ENCODE assay signal across 1 cellular context in the genomic region with DNA sequence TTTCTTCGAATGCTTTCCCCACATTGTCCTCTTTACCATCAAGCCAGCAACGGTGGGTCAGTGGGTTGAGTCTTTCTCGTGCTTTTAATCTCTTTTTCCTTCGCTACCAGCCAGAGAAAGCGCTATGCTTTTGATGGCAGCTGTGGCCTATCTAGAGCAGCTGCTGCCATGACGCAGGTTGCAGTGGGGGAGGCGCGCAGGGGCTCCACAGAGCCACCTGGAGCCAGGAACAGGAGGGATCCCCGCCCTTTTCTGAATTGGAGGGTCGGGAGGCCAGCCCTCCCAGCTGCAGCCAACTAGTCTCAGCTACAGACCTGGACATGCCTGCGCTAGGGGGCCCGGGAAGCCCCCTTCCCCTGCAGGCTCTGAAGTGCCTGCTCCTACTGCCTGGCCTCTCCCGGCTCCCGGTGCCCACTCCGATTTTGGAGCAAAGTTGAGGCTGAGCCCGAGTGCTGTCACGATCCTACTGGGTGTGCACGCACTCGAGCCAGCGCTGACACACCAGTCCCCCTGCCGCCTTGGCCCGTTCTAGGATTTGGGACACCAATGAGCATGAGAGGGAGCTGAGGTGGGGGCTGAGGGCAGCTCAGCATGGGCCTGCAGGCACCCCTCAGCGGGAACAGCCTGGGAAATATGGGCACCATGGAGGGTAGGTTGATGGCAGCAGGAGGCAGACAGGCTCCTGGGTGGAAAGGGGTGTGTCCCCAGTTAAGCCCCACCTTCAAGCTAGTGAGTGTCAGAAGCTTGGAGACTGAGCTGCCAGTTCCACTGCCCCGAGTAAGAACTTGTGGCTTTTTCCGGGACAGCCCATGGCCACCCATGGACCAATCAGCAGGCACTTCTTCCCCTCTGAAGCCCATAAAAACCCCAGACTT.
TF ChIP-seq lines count a peak whose summit lies in the region.

No MANE protein-coding gene starts in this region.

TF ChIP-seq in H1, 55 proteins besides CTCF, POLR2A, EP300 and RAD21:
- TF ChIP-seq SP4 (IDR thresholded peaks at IDR 0.05; ENCODE audit: low read length) (no peak), SAP30 (IDR thresholded peaks at IDR 0.05; ENCODE audit: insufficient read depth, insufficient replicate concordance, low read length) (no peak), TEAD4 (IDR thresholded peaks at IDR 0.05; ENCODE audit: low read depth, low read length) (no peak), CTBP2 (IDR thresholded peaks at IDR 0.05; ENCODE audit: borderline replicate concordance, insufficient read depth, insufficient read length, low read length) (no peak), CHD2 (IDR thresholded peaks at IDR 0.05; ENCODE audit: low read length) (no peak), BRCA1 (IDR thresholded peaks at IDR 0.05; ENCODE audit: low read depth, low read length) (no peak), HDAC2 (IDR thresholded peaks at IDR 0.05; ENCODE audit: borderline replicate concordance in 1 of 2, low read depth in 2 of 2, low read length in 2 of 2) (no peak), TBP (IDR thresholded peaks at IDR 0.05; ENCODE audit: low read depth, low read length) (no peak), SIN3A (conservative IDR thresholded peaks at IDR 0.05 in 1 of 2, IDR thresholded peaks at IDR 0.05 in 1 of 2; ENCODE audit: low read depth in 1 of 2, low read length in 2 of 2) (no peak), SUZ12 (IDR thresholded peaks at IDR 0.05; ENCODE audit: low read length) (no peak)
- TF ChIP-seq, protein P1, sequence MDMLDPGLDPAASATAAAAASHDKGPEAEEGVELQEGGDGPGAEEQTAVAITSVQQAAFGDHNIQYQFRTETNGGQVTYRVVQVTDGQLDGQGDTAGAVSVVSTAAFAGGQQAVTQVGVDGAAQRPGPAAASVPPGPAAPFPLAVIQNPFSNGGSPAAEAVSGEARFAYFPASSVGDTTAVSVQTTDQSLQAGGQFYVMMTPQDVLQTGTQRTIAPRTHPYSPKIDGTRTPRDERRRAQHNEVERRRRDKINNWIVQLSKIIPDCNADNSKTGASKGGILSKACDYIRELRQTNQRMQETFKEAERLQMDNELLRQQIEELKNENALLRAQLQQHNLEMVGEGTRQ (IDR thresholded peaks at IDR 0.05; ENCODE audit: low read length) = no peak
